Comparison of ENCODE assay signal across 23 cellular contexts in the genomic region with DNA sequence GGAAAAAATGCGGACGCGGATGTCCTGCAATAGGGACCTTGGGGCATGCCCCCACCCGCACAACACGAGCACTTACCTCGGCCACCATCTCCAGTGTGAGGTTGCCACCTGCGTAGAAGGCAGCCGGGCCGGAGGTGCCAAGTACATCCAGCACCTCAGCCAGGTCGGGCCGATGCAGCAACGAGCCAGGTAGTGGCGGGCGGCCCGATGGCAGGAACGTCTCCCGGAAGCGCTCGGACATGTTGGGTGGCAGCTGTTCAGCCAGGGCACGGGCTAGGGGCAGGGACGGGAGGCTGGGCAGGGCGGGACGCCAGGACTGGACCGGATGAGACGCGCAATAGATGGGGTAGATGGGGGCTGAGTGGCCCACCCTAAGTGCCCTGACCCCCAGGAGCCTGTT. TPM values are rescaled to one million over a fixed set of nuclear protein-coding genes. Genes with fewer than 3 reads are reported as not detected.
DNase-seq lines count a peak whose midpoint lies in the region; ATAC-seq, FAIRE-seq and TF ChIP-seq lines count a peak whose summit lies in the region.
"Had no signal": no experiment of that assay in that cellular context is flagged by ENCODE, and none has a peak within 500 bp of the region (broad histone marks: within the 10 kb centered on the region; RNA-seq: fewer than 3 reads in every experiment).

No MANE protein-coding gene starts in this region.

- H3K27me3 ChIP-seq in H9 (ENCODE audit: insufficient read depth, low read length), result no peaks in the 10 kb centered on the region
- H3K27me3 ChIP-seq in K562 (ENCODE audit: control insufficient read depth in 2 of 2, insufficient read depth in 2 of 2, low read length in 2 of 2), result no peaks in the 10 kb centered on the region
- H3K27me3 ChIP-seq: BE2C had no signal

- no peak overlapping the region for H2BK15ac ChIP-seq in H9 (ENCODE audit: low read depth, low read length)

- H3K27ac ChIP-seq in H9 (ENCODE audit: insufficient read length, low read depth, low read length) (no peak overlapping the region), K562 (ENCODE audit: extremely low read depth, low read depth, low read length) (no peak overlapping the region)
- H3K27ac ChIP-seq: HL-60 had no signal

- H3K9me3 Mint-ChIP-seq in H9, result no peaks in the 10 kb centered on the region
- H3K9me3 Mint-ChIP-seq in type B pancreatic cell, result no peaks in the 10 kb centered on the region
- H3K9me3 Mint-ChIP-seq in activated T-helper 2 cell treated with anti-CD3 and anti-CD28 coated beads, Interferon-gamma antibody, Interleukin-2, Interleukin-4, amounts not matched to agents 10 μg/mL and 5 μg/mL and 100 μg/mL, durations not matched to agents 14 hours and 24 hours and 36 hours, result no peaks in the 10 kb centered on the region
- H3K9me3 Mint-ChIP-seq: CD4-positive, CD25-positive, alpha-beta regulatory T cell; CD8-positive, alpha-beta memory T cell; HFFc6 had no signal

- H2BK5ac ChIP-seq in H9 (ENCODE audit: insufficient read length, low read length), result no peak overlapping the region

- H3K14ac ChIP-seq in H9 (ENCODE audit: insufficient read depth, low read length), result no peak overlapping the region

- H3K9me1 ChIP-seq in K562 (ENCODE audit: control insufficient read depth, insufficient read depth, low read length), result no peaks in the 10 kb centered on the region

- H3K9ac ChIP-seq in H9 (ENCODE audit: extremely low read depth, insufficient read length, low read length) (no peak overlapping the region), K562 (ENCODE audit: insufficient read depth in 1 of 2, low read depth in 2 of 2, low read length in 2 of 2) (no peak overlapping the region)

- peak overlapping the region in 2 of 3 experiments; percentile 66 to 69; a peak in 2 of 7 replicates for H3K27ac Mint-ChIP-seq in H9
- no peak overlapping the region for H3K27ac Mint-ChIP-seq in type B pancreatic cell
- H3K27ac Mint-ChIP-seq in activated T-helper 2 cell treated with anti-CD3 and anti-CD28 coated beads, Interferon-gamma antibody, Interleukin-2, Interleukin-4, amounts not matched to agents 10 μg/mL and 5 μg/mL and 100 μg/mL, durations not matched to agents 14 hours and 24 hours and 36 hours, result no peak overlapping the region
- H3K27ac Mint-ChIP-seq: CD4-positive, CD25-positive, alpha-beta regulatory T cell; HFFc6 had no signal

- H2AK5ac ChIP-seq in H9 (ENCODE audit: insufficient read length, low read length), result no peak overlapping the region

- H3K4me1 ChIP-seq in H9 (ENCODE audit: insufficient read depth, low read length), result no peaks in the 10 kb centered on the region
- peaks cover 2 to 10% of the 10 kb centered on the region in 2 experiments; a peak in 2 of 5 replicates for H3K4me1 ChIP-seq in K562 (replicated peaks in 1 of 2; ENCODE audit: control insufficient read depth in 2 of 2, insufficient read depth in 2 of 2, low read length in 2 of 2)
- H3K4me1 ChIP-seq: BE2C had no signal

- H4K5ac ChIP-seq in H9 (ENCODE audit: insufficient read length, low read depth, low read length), result no peak overlapping the region

- no peak overlapping the region for H4K91ac ChIP-seq in H9 (ENCODE audit: insufficient read length, low read depth, low read length)

- WGBS in H9 (ENCODE audit: extremely low coverage, insufficient read length, low lambda C conversion rate), result no CpG with 5 or more reads among the region's 26 CpGs
- 96% methylated on average over 19 of the region's 26 CpGs for WGBS in K562 (ENCODE audit: insufficient coverage, low coverage, missing lambda C conversion rate)

- no peak for TF ChIP-seq CTCF in H9 (conservative IDR thresholded peaks at IDR 0.05)
- TF ChIP-seq CTCF in K562 (IDR thresholded peaks at IDR 0.05 in 2 of 3, conservative IDR thresholded peaks at IDR 0.05 in 1 of 3; ENCODE audit: insufficient read depth in 2 of 3, low read depth in 1 of 3, low read length in 3 of 3), result no peak
- TF ChIP-seq CTCF in type B pancreatic cell (conservative IDR thresholded peaks at IDR 0.05), result no peak

- no peak overlapping the region for H3K23ac ChIP-seq in H9 (ENCODE audit: insufficient read length, low read depth, low read length)

- H3K56ac ChIP-seq in H9 (ENCODE audit: insufficient read length, low read depth, low read length), result no peak overlapping the region

- no peak for FAIRE-seq in K562 (lab: Jason Lieb, UNC)
- FAIRE-seq: A204.1, GM12878 had no signal

- H3K36me3 Mint-ChIP-seq in H9 (ENCODE audit: insufficient read depth in 1 of 3, low read depth in 3 of 3) (peaks cover 15 to 64% (median 24%) of the 10 kb centered on the region in 3 experiments; a peak in 6 of 7 replicates), type B pancreatic cell (peaks cover 29% of the 10 kb centered on the region)
- peaks cover 4% of the 10 kb centered on the region for H3K36me3 Mint-ChIP-seq in activated T-helper 2 cell treated with anti-CD3 and anti-CD28 coated beads, Interferon-gamma antibody, Interleukin-2, Interleukin-4, amounts not matched to agents 10 μg/mL and 5 μg/mL and 100 μg/mL, durations not matched to agents 14 hours and 24 hours and 36 hours (ENCODE audit: low read depth)

- H3K79me2 ChIP-seq in H9 (ENCODE audit: insufficient read depth, low read length), result no peaks in the 10 kb centered on the region
- no peaks in the 10 kb centered on the region for H3K79me2 ChIP-seq in K562 (ENCODE audit: control insufficient read depth, insufficient read depth, low read length)

- H3K23me2 ChIP-seq in H9 (ENCODE audit: insufficient read length, low read depth, low read length, poor library complexity, severe bottlenecking), result no peaks in the 10 kb centered on the region

- TF ChIP-seq EP300 in K562 (IDR thresholded peaks at IDR 0.05; ENCODE audit: low read length), result no peak

- no peak for ATAC-seq in K562
- ATAC-seq: GM12878, HCT116 had no signal

- no peaks in the 10 kb centered on the region for H4K20me1 ChIP-seq in H9 (ENCODE audit: control insufficient read depth, insufficient read depth, insufficient read length)
- no peaks in the 10 kb centered on the region for H4K20me1 ChIP-seq in K562 (replicated peaks; ENCODE audit: control insufficient read depth, insufficient read depth, low read length)

- H3K4me1 Mint-ChIP-seq in H9 (peaks cover 8% of the 10 kb centered on the region in 2 experiments), type B pancreatic cell (ENCODE audit: unreplicated experiment) (peaks cover 8% of the 10 kb centered on the region)
- H3K4me1 Mint-ChIP-seq in activated T-helper 2 cell treated with anti-CD3 and anti-CD28 coated beads, Interferon-gamma antibody, Interleukin-2, Interleukin-4, amounts not matched to agents 10 μg/mL and 5 μg/mL and 100 μg/mL, durations not matched to agents 14 hours and 24 hours and 36 hours (ENCODE audit: low read depth), result no peaks in the 10 kb centered on the region

- no peak for TF ChIP-seq POLR2A in K562 (conservative IDR thresholded peaks at IDR 0.05)

- no peak overlapping the region for H3T11ph ChIP-seq in H9 (ENCODE audit: low read length)

- no peak overlapping the region for H3K4me3 Mint-ChIP-seq in H9
- H3K4me3 Mint-ChIP-seq in type B pancreatic cell, result no peak overlapping the region
- no peak overlapping the region for H3K4me3 Mint-ChIP-seq in activated T-helper 2 cell treated with anti-CD3 and anti-CD28 coated beads, Interferon-gamma antibody, Interleukin-2, Interleukin-4, amounts not matched to agents 10 μg/mL and 5 μg/mL and 100 μg/mL, durations not matched to agents 14 hours and 24 hours and 36 hours (ENCODE audit: low read depth)
- H3K4me3 Mint-ChIP-seq: CD4-positive, CD25-positive, alpha-beta regulatory T cell; CD8-positive, alpha-beta memory T cell; HFFc6 had no signal

- no peak overlapping the region for H2BK20ac ChIP-seq in H9 (ENCODE audit: low read depth, low read length, poor library complexity, severe bottlenecking)

- in situ Hi-C loops in K562 (cut with MboI), result loop anchor here (10.0 kb wide), 1 partner anchor 385 kb away; no protein-coding TSS in a partner anchor

- no peak overlapping the region for H2BK120ac ChIP-seq in H9 (ENCODE audit: low read depth, low read length, poor library complexity, severe bottlenecking)

- H3K9me3 ChIP-seq in H9 (ENCODE audit: control insufficient read depth, low read depth, low read length), result no peaks in the 10 kb centered on the region
- no peaks in the 10 kb centered on the region for H3K9me3 ChIP-seq in K562 (replicated peaks; ENCODE audit: control insufficient read depth, insufficient read depth, low read depth, low read length)
- H3K9me3 ChIP-seq: BE2C had no signal

- POLR2A ChIA-PET in K562 (lab: Yijun Ruan, JAX), result no interaction called here

- CTCF ChIA-PET in K562 (lab: Yijun Ruan, JAX; ENCODE audit: low intra/inter-chr PET ratio), result no interaction called here

- H4K8ac ChIP-seq in H9 (replicated peaks; ENCODE audit: insufficient read length, low read depth, low read length), result no peak overlapping the region

- H2AFZ ChIP-seq in H9 (ENCODE audit: low read length) (no peak overlapping the region), K562 (ENCODE audit: low read depth, low read length) (no peak overlapping the region)

- H3K36me3 ChIP-seq in K562 (ENCODE audit: control insufficient read depth, insufficient read depth, low read length), result peaks cover 45% of the 10 kb centered on the region; the same call in 2 of the 3 replicates

- TF ChIP-seq RAD21 in K562 (CRISPR knock-in tag; conservative IDR thresholded peaks at IDR 0.05 in 1 of 2, IDR thresholded peaks at IDR 0.05 in 1 of 2), result no peak

- no peak overlapping the region for H3K4ac ChIP-seq in H9 (ENCODE audit: low read depth, low read length)

- H2BK12ac ChIP-seq in H9 (ENCODE audit: insufficient read length, low read depth, low read length), result no peak overlapping the region

- no TSS peak for BruUV-seq in K562 (replicated peaks; lab: Mats Ljungman, UMichigan)

- H3K4me2 ChIP-seq in H9 (ENCODE audit: insufficient read depth, insufficient read length, low read length) (no peak overlapping the region), K562 (ENCODE audit: insufficient read depth, low read length) (no peak overlapping the region)

- H3K79me1 ChIP-seq in H9 (ENCODE audit: insufficient read depth, low read depth, low read length, poor library complexity, severe bottlenecking), result no peaks in the 10 kb centered on the region

- no peak for DNase-seq in H9
- peak in 1 of 4 experiments; percentile 7 for DNase-seq in K562 (ENCODE audit: extremely low read depth in 1 of 4, low spot score in 3 of 4)
- DNase-seq in mesenteric fat pad (ENCODE audit: low spot score), result peak; percentile 82
- DNase-seq in type B pancreatic cell (ENCODE audit: extremely low spot score, unreplicated experiment), result peak; percentile 74
- no peak for DNase-seq in activated T-helper 2 cell treated with anti-CD3 and anti-CD28 coated beads, Interferon-gamma antibody, Interleukin-2, Interleukin-4, amounts not matched to agents 10 μg/mL and 5 μg/mL and 100 μg/mL, durations not matched to agents 14 hours and 24 hours and 36 hours (ENCODE audit: low spot score)
- DNase-seq in ureter (ENCODE audit: low spot score), result no peak
- no peak for DNase-seq in NCI-H345 treated with DMSO at 0.1 percent for 48 hours (lab: John Stamatoyannopoulos, UW; ENCODE audit: unreplicated experiment)
- DNase-seq: ACHN; BE2C; C1 segment of cervical spinal cord; CD4-positive, CD25-positive, alpha-beta regulatory T cell; CD8-positive, alpha-beta memory T cell; COR-L47; DMS 273 treated with DMSO at 0.1 percent for 48 hours; DMS53; DND-41; EL; HFFc6; IMR-90 had no signal

- H3K18ac ChIP-seq in H9 (ENCODE audit: insufficient read length, low read depth, low read length), result no peak overlapping the region

- no peak overlapping the region for H3K4me3 ChIP-seq in K562
- H3K4me3 ChIP-seq: GM12878 had no signal

- intact Hi-C loops in K562 (cut with micrococcal nuclease), result no loop called here
- intact Hi-C loops in activated T-helper 2 cell treated with anti-CD3 and anti-CD28 coated beads, Interferon-gamma antibody, Interleukin-2, Interleukin-4, amounts not matched to agents 10 μg/mL and 5 μg/mL and 100 μg/mL, durations not matched to agents 14 hours and 24 hours and 36 hours (cut with micrococcal nuclease), result no loop called here

- H3K27me3 Mint-ChIP-seq in H9 (ENCODE audit: low read depth) (no peaks in the 10 kb centered on the region), type B pancreatic cell (no peaks in the 10 kb centered on the region)
- no peaks in the 10 kb centered on the region for H3K27me3 Mint-ChIP-seq in activated T-helper 2 cell treated with anti-CD3 and anti-CD28 coated beads, Interferon-gamma antibody, Interleukin-2, Interleukin-4, amounts not matched to agents 10 μg/mL and 5 μg/mL and 100 μg/mL, durations not matched to agents 14 hours and 24 hours and 36 hours (ENCODE audit: low read depth)
- H3K27me3 Mint-ChIP-seq: CD4-positive, CD25-positive, alpha-beta regulatory T cell had no signal

RNA-seq across cellular contexts. Expression of a gene that starts 13.3 kb away (rescaled TPM):
- total RNA-seq in H9 (2021) (38.6 and 40.9 TPM in 2 replicates), K562 (2014; rRNA removed) (5.9 and 8.7 TPM in 2 replicates), K562 (2014; rRNA removed; fragmentation: Illumina TruSeq; extraction: Trizol) (1.9 and 2.9 TPM in 2 replicates), K562 (2015; rRNA removed; fragmentation: Illumina TruSeq; extraction: Trizol) (3.1 and 3.3 TPM in 2 replicates), K562 (2021) (16.4 and 18.3 TPM in 2 replicates), mesenteric fat pad (15.6 TPM), type B pancreatic cell (ENCODE audit: low replicate concordance) (34.3 and 62.7 TPM in 2 replicates), ureter (27.3 TPM)
- 30.9 and 86.1 TPM in 2 replicates for total RNA-seq in K562 (2011; cell fraction: chromatin; rRNA removed; ENCODE audit: low replicate concordance)
- total RNA-seq in K562 (2011; cell fraction: nucleolus; rRNA removed), result 84.9 and 89.9 TPM in 2 replicates
- 45.7 and 51.5 TPM in 2 replicates for total RNA-seq in K562 (2011; cell fraction: nucleoplasm; rRNA removed)
- polyA plus RNA-seq in K562 (2011; rRNA removed) (11.4 and 22.1 TPM in 2 replicates), K562 (2014; fragmentation: Illumina TruSeq; extraction: Trizol) (8.4 and 9.8 TPM in 2 replicates), K562 (2014; fragmentation: Nextera tagmentation; extraction: Ambion mirVana) (under 1 TPM; 0.04 to 0.07 TPM), K562 (2014; rRNA removed) (17.3 and 21.6 TPM in 2 replicates)
- 14.2 and 19.5 TPM in 2 replicates for polyA plus RNA-seq in K562 (2011; cell fraction: cytosol; rRNA removed)
- polyA plus RNA-seq in K562 (2011; cell fraction: nucleus; rRNA removed), result 77.0 and 120 TPM in 2 replicates
- 13.0 and 26.9 TPM in 2 replicates for polyA plus RNA-seq in K562 (2012)
- 3.9 and 5.2 TPM in 2 replicates for polyA minus RNA-seq in K562 (2011; rRNA and poly(A)+ RNA removed)
- 8.5 and 14.2 TPM in 2 replicates for polyA minus RNA-seq in K562 (2011; cell fraction: cytosol; rRNA and poly(A)+ RNA removed)
- polyA minus RNA-seq in K562 (2011; cell fraction: nucleus; rRNA and poly(A)+ RNA removed), result 35.8 and 38.2 TPM in 2 replicates
- total RNA-seq in activated T-helper 2 cell treated with anti-CD3 and anti-CD28 coated beads, Interferon-gamma antibody, Interleukin-2, Interleukin-4, amounts not matched to agents 10 μg/mL and 5 μg/mL and 100 μg/mL, durations not matched to agents 14 hours and 24 hours and 36 hours, result 13.3 and 13.5 TPM in 2 replicates

RNA-seq across cellular contexts. Expression of a gene that starts 17.0 kb away (rescaled TPM):
- 12.2 and 15.4 TPM in 2 replicates for total RNA-seq in H9 (2021)
- total RNA-seq in K562 (2011; cell fraction: chromatin; rRNA removed; ENCODE audit: low replicate concordance), result 516 and 596 TPM in 2 replicates
- 361 and 396 TPM in 2 replicates for total RNA-seq in K562 (2011; cell fraction: nucleolus; rRNA removed)
- total RNA-seq in K562 (2011; cell fraction: nucleoplasm; rRNA removed), result 372 and 398 TPM in 2 replicates
- 94.3 and 97.9 TPM in 2 replicates for total RNA-seq in K562 (2014; rRNA removed)
- 49.5 and 52.9 TPM in 2 replicates for total RNA-seq in K562 (2014; rRNA removed; fragmentation: Illumina TruSeq; extraction: Trizol)
- total RNA-seq in K562 (2015; rRNA removed; fragmentation: Illumina TruSeq; extraction: Trizol), result 43.7 and 48.6 TPM in 2 replicates
- total RNA-seq in K562 (2021), result 64.0 and 66.2 TPM in 2 replicates
- polyA plus RNA-seq in K562 (2011; rRNA removed), result 246 and 419 TPM in 2 replicates
- polyA plus RNA-seq in K562 (2011; cell fraction: cytosol; rRNA removed), result 192 and 432 TPM in 2 replicates
- polyA plus RNA-seq in K562 (2011; cell fraction: nucleus; rRNA removed), result 526 and 978 TPM in 2 replicates
- polyA plus RNA-seq in K562 (2012), result 73.5 and 75.8 TPM in 2 replicates
- polyA plus RNA-seq in K562 (2014; fragmentation: Illumina TruSeq; extraction: Trizol), result 64.0 and 77.6 TPM in 2 replicates
- polyA plus RNA-seq in K562 (2014; fragmentation: Nextera tagmentation; extraction: Ambion mirVana), result 10 to 100 TPM; 21.9 to 26.5 TPM
- 78.4 and 81.5 TPM in 2 replicates for polyA plus RNA-seq in K562 (2014; rRNA removed)
- polyA minus RNA-seq in K562 (2011; rRNA and poly(A)+ RNA removed), result 306 and 390 TPM in 2 replicates
- 144 and 252 TPM in 2 replicates for polyA minus RNA-seq in K562 (2011; cell fraction: cytosol; rRNA and poly(A)+ RNA removed)
- polyA minus RNA-seq in K562 (2011; cell fraction: nucleus; rRNA and poly(A)+ RNA removed), result 250 and 495 TPM in 2 replicates
- 127 TPM for total RNA-seq in mesenteric fat pad
- total RNA-seq in type B pancreatic cell (ENCODE audit: low replicate concordance), result 59.2 and 76.3 TPM in 2 replicates
- total RNA-seq in activated T-helper 2 cell treated with anti-CD3 and anti-CD28 coated beads, Interferon-gamma antibody, Interleukin-2, Interleukin-4, amounts not matched to agents 10 μg/mL and 5 μg/mL and 100 μg/mL, durations not matched to agents 14 hours and 24 hours and 36 hours, result 51.3 and 59.4 TPM in 2 replicates
- 45.8 TPM for total RNA-seq in ureter

RNA-seq across cellular contexts. Expression of a gene that starts 33.9 kb away (rescaled TPM):
- total RNA-seq in H9 (2021), result 23.9 and 25.2 TPM in 2 replicates
- 25.4 and 45.0 TPM in 2 replicates for total RNA-seq in K562 (2011; cell fraction: chromatin; rRNA removed; ENCODE audit: low replicate concordance)
- 13.2 and 16.3 TPM in 2 replicates for total RNA-seq in K562 (2011; cell fraction: nucleolus; rRNA removed)
- 23.8 and 31.5 TPM in 2 replicates for total RNA-seq in K562 (2011; cell fraction: nucleoplasm; rRNA removed)
- 5.2 and 8.1 TPM in 2 replicates for total RNA-seq in K562 (2014; rRNA removed)
- 6.7 and 7.8 TPM in 2 replicates for total RNA-seq in K562 (2014; rRNA removed; fragmentation: Illumina TruSeq; extraction: Trizol)
- total RNA-seq in K562 (2015; rRNA removed; fragmentation: Illumina TruSeq; extraction: Trizol), result 6.1 and 8.4 TPM in 2 replicates
- total RNA-seq in K562 (2021), result 17.3 and 17.7 TPM in 2 replicates
- 9.9 and 12.7 TPM in 2 replicates for polyA plus RNA-seq in K562 (2011; rRNA removed)
- 13.6 and 16.0 TPM in 2 replicates for polyA plus RNA-seq in K562 (2011; cell fraction: cytosol; rRNA removed)
- 10.0 and 12.5 TPM in 2 replicates for polyA plus RNA-seq in K562 (2011; cell fraction: nucleus; rRNA removed)
- 16.1 and 16.6 TPM in 2 replicates for polyA plus RNA-seq in K562 (2012)
- polyA plus RNA-seq in K562 (2014; fragmentation: Illumina TruSeq; extraction: Trizol), result 18.6 and 25.0 TPM in 2 replicates
- 1 to 10 TPM; 8.2 to 9.5 TPM for polyA plus RNA-seq in K562 (2014; fragmentation: Nextera tagmentation; extraction: Ambion mirVana)
- 12.2 TPM in 2 replicates for polyA plus RNA-seq in K562 (2014; rRNA removed)
- polyA minus RNA-seq in K562 (2011; rRNA and poly(A)+ RNA removed), result 18.4 and 18.5 TPM in 2 replicates
- 16.5 and 18.4 TPM in 2 replicates for polyA minus RNA-seq in K562 (2011; cell fraction: cytosol; rRNA and poly(A)+ RNA removed)
- polyA minus RNA-seq in K562 (2011; cell fraction: nucleus; rRNA and poly(A)+ RNA removed), result 8.5 and 11.3 TPM in 2 replicates
- 24.4 TPM for total RNA-seq in mesenteric fat pad
- total RNA-seq in type B pancreatic cell (ENCODE audit: low replicate concordance), result 53.9 and 59.5 TPM in 2 replicates
- total RNA-seq in activated T-helper 2 cell treated with anti-CD3 and anti-CD28 coated beads, Interferon-gamma antibody, Interleukin-2, Interleukin-4, amounts not matched to agents 10 μg/mL and 5 μg/mL and 100 μg/mL, durations not matched to agents 14 hours and 24 hours and 36 hours, result 29.1 and 30.9 TPM in 2 replicates
- total RNA-seq in ureter, result 40.7 TPM

Comparison
In these comparisons a context has a peak if more than half of its experiments do, and no peak if none do; other contexts are left out.
1. DNase-seq: peak in mesenteric fat pad (single experiment) and type B pancreatic cell (single experiment); none in H9 (single experiment), activated T-helper 2 cell treated with anti-CD3 and anti-CD28 coated beads, Interferon-gamma antibody, Interleukin-2, Interleukin-4, amounts not matched to agents 10 μg/mL and 5 μg/mL and 100 μg/mL, durations not matched to agents 14 hours and 24 hours and 36 hours (single experiment), ureter (single experiment) and NCI-H345 treated with DMSO at 0.1 percent for 48 hours (single experiment).
2. H3K27ac Mint-ChIP-seq: peak in H9 (2 of 3); none in type B pancreatic cell (single experiment) and activated T-helper 2 cell treated with anti-CD3 and anti-CD28 coated beads, Interferon-gamma antibody, Interleukin-2, Interleukin-4, amounts not matched to agents 10 μg/mL and 5 μg/mL and 100 μg/mL, durations not matched to agents 14 hours and 24 hours and 36 hours (single experiment).